Comparison of ENCODE assay signal across 1 cellular context in the genomic region with DNA sequence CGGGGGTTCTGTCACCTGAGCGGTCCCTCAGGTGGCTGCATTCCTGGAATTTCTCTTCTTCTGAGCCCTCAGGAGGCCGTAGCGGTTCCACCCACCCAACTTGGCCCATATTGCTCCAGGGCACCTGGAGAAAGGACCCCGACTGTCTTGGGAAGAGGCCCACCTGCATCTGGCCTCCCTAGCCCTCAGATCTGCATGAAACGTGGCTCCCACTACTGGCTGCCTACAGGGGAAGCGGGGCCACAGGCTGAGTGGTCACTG.
TF ChIP-seq lines count a peak whose summit lies in the region.

No MANE protein-coding gene starts in this region.

TF ChIP-seq in GM12891, 5 proteins besides CTCF, POLR2A, EP300 and RAD21:
- TF ChIP-seq POU2F2 (IDR thresholded peaks at IDR 0.05; ENCODE audit: low read depth, low read length): no peak
- TF ChIP-seq PAX5 (IDR thresholded peaks at IDR 0.05; ENCODE audit: insufficient read depth, low read length, severe bottlenecking): no peak
- TF ChIP-seq SPI1 (IDR thresholded peaks at IDR 0.05; ENCODE audit: low read depth, low read length): no peak
- TF ChIP-seq TAF1 (IDR thresholded peaks at IDR 0.05; ENCODE audit: low read depth, low read length): no peak
- no peak for TF ChIP-seq POLR2AphosphoS5 (IDR thresholded peaks at IDR 0.05; ENCODE audit: low read depth, low read length)
